ENCODE assay signal across 16 cellular contexts in genomic region chr17:43695968-43696865, GRCh38. TPM values are rescaled to one million over a fixed set of nuclear protein-coding genes. Genes with fewer than 3 reads are reported as not detected.
DNase-seq lines count a peak whose midpoint lies in the region; ATAC-seq and TF ChIP-seq lines count a peak whose summit lies in the region.
"Had no signal": no experiment of that assay in that cellular context is flagged by ENCODE, and none has a peak within 500 bp of the region (broad histone marks: within the 10 kb centered on the region; RNA-seq: fewer than 3 reads in every experiment).

No MANE protein-coding gene starts in this region.

- DNase-seq in NOMO-1 (lab: John Stamatoyannopoulos, UW; ENCODE audit: unreplicated experiment in 2 of 2) (peak; percentile 13 to 43), NOMO-1 treated with dmso at 0.1 percent for 144 hours (lab: John Stamatoyannopoulos, UW; ENCODE audit: unreplicated experiment) (no peak), chondrocyte (ENCODE audit: low spot score) (no peak), left kidney (ENCODE audit: low read depth, low spot score) (peak; percentile 58), prostate gland (ENCODE audit: low spot score) (no peak)
- no peak for DNase-seq in effector memory CD4-positive, alpha-beta T cell
- DNase-seq in activated CD4-positive, alpha-beta T cell treated with anti-CD3 and anti-CD28 coated beads, Interleukin-2, amount 10 ng/mL, durations not matched to agents 24 days and 14 days, result no peak
- DNase-seq: activated B cell treated with CpG ODN at 0.5 μM for 24 hours, immature natural killer cell, NCI-H524, small intestine, transverse colon had no signal

- H3K9me3 Mint-ChIP-seq in chondrocyte (ENCODE audit: low read depth), result no peaks in the 10 kb centered on the region
- H3K9me3 Mint-ChIP-seq in activated CD4-positive, alpha-beta T cell treated with anti-CD3 and anti-CD28 coated beads, Interleukin-2, amount 10 ng/mL, durations not matched to agents 24 days and 14 days, result no peaks in the 10 kb centered on the region
- H3K9me3 Mint-ChIP-seq: activated B cell treated with CpG ODN at 0.5 μM for 24 hours, immature natural killer cell had no signal

- H3K4me3 Mint-ChIP-seq in chondrocyte (ENCODE audit: unreplicated experiment), result peak overlapping the region; percentile 50
- no peak overlapping the region for H3K4me3 Mint-ChIP-seq in activated CD4-positive, alpha-beta T cell treated with anti-CD3 and anti-CD28 coated beads, Interleukin-2, amount 10 ng/mL, durations not matched to agents 24 days and 14 days
- H3K4me3 Mint-ChIP-seq: activated B cell treated with CpG ODN at 0.5 μM for 24 hours, immature natural killer cell had no signal

- TF ChIP-seq CTCF in chondrocyte (IDR thresholded peaks at IDR 0.05) (peak; percentile 60), prostate gland (IDR thresholded peaks at IDR 0.05) (no peak)

- H3K4me1 Mint-ChIP-seq in chondrocyte (ENCODE audit: low read depth), result peaks cover 46% of the 10 kb centered on the region
- peaks cover 2% of the 10 kb centered on the region for H3K4me1 Mint-ChIP-seq in activated CD4-positive, alpha-beta T cell treated with anti-CD3 and anti-CD28 coated beads, Interleukin-2, amount 10 ng/mL, durations not matched to agents 24 days and 14 days

- H3K9me3 ChIP-seq in effector memory CD4-positive, alpha-beta T cell (ENCODE audit: control insufficient read depth, low read length), result no peaks in the 10 kb centered on the region
- no peaks in the 10 kb centered on the region for H3K9me3 ChIP-seq in prostate gland
- H3K9me3 ChIP-seq: transverse colon had no signal

- H3K4me1 ChIP-seq in effector memory CD4-positive, alpha-beta T cell (ENCODE audit: control insufficient read depth, insufficient read depth, low read length, poor library complexity, severe bottlenecking), result no peaks in the 10 kb centered on the region
- H3K4me1 ChIP-seq in prostate gland (replicated peaks), result no peaks in the 10 kb centered on the region

- TF ChIP-seq POLR2A in prostate gland (IDR thresholded peaks at IDR 0.05), result no peak

- no peaks in the 10 kb centered on the region for H3K27me3 ChIP-seq in effector memory CD4-positive, alpha-beta T cell (replicated peaks; ENCODE audit: control insufficient read depth, insufficient read depth, low read length, poor library complexity, severe bottlenecking)
- no peaks in the 10 kb centered on the region for H3K27me3 ChIP-seq in prostate gland (replicated peaks; ENCODE audit: insufficient read depth)
- H3K27me3 ChIP-seq: SJSA1 had no signal

- H3K4me3 ChIP-seq in effector memory CD4-positive, alpha-beta T cell (ENCODE audit: insufficient read depth, low read depth, low read length, poor library complexity, severe bottlenecking), result no peak overlapping the region
- no peak overlapping the region for H3K4me3 ChIP-seq in prostate gland
- H3K4me3 ChIP-seq: SJSA1, transverse colon had no signal

- no peaks in the 10 kb centered on the region for H3K27me3 Mint-ChIP-seq in chondrocyte (ENCODE audit: low read depth)
- peaks cover 14% of the 10 kb centered on the region for H3K27me3 Mint-ChIP-seq in activated CD4-positive, alpha-beta T cell treated with anti-CD3 and anti-CD28 coated beads, Interleukin-2, amount 10 ng/mL, durations not matched to agents 24 days and 14 days

- WGBS in prostate gland, result 21% methylated on average over 12 of the region's 12 CpGs

- H3K36me3 Mint-ChIP-seq in chondrocyte (ENCODE audit: low read depth), result no peaks in the 10 kb centered on the region
- H3K36me3 Mint-ChIP-seq in activated CD4-positive, alpha-beta T cell treated with anti-CD3 and anti-CD28 coated beads, Interleukin-2, amount 10 ng/mL, durations not matched to agents 24 days and 14 days (ENCODE audit: low read depth), result no peaks in the 10 kb centered on the region
- H3K36me3 Mint-ChIP-seq: immature natural killer cell had no signal

- peak overlapping the region; percentile 81 for H3K27ac Mint-ChIP-seq in chondrocyte (ENCODE audit: unreplicated experiment)
- no peak overlapping the region for H3K27ac Mint-ChIP-seq in activated CD4-positive, alpha-beta T cell treated with anti-CD3 and anti-CD28 coated beads, Interleukin-2, amount 10 ng/mL, durations not matched to agents 24 days and 14 days
- H3K27ac Mint-ChIP-seq: activated B cell treated with CpG ODN at 0.5 μM for 24 hours, immature natural killer cell had no signal

- intact Hi-C loops in activated CD4-positive, alpha-beta T cell treated with anti-CD3 and anti-CD28 coated beads, Interleukin-2, amount 10 ng/mL, durations not matched to agents 24 days and 14 days (cut with micrococcal nuclease), result no loop called here
- intact Hi-C loops in prostate gland (cut with DNase I), result loop anchor here (5.0 kb wide), 1 partner anchor 151 kb away; the partner anchor contains the start of gene CD300LG

- H3K27ac ChIP-seq in effector memory CD4-positive, alpha-beta T cell (ENCODE audit: insufficient read depth, low read length, poor library complexity, severe bottlenecking), result no peak overlapping the region
- H3K27ac ChIP-seq in prostate gland, result no peak overlapping the region
- H3K27ac ChIP-seq: SJSA1, transverse colon had no signal

- no peaks in the 10 kb centered on the region for H3K36me3 ChIP-seq in effector memory CD4-positive, alpha-beta T cell (ENCODE audit: control insufficient read depth, insufficient read depth, low read length)
- H3K36me3 ChIP-seq in prostate gland, result no peaks in the 10 kb centered on the region
- H3K36me3 ChIP-seq: SJSA1, transverse colon had no signal

- ATAC-seq in HG03039 (IDR thresholded peaks at IDR 0.05; ENCODE audit: unreplicated experiment), result no peak

RNA-seq across cellular contexts. Expression of gene MEOX1, which starts 34.5 kb away (rescaled TPM):
- 0.07 TPM in 1 of 3 replicates, not detected in the others for total RNA-seq in chondrocyte
- 0.21 and 0.50 TPM in 2 replicates for total RNA-seq in activated CD4-positive, alpha-beta T cell treated with anti-CD3 and anti-CD28 coated beads, Interleukin-2, amount 10 ng/mL, durations not matched to agents 24 days and 14 days
- 1 to 10 TPM; 3.4 to 6.1 TPM for total RNA-seq in prostate gland
- total RNA-seq: activated B cell treated with CpG ODN at 0.5 μM for 24 hours, endothelial cell of umbilical vein, MCF 10A, SJSA1 had no signal

Comparison
In these comparisons a context has a peak if more than half of its experiments do, and no peak if none do; other contexts are left out.
1. DNase-seq: peak in NOMO-1 (2 of 2) and left kidney (single experiment); none in NOMO-1 treated with dmso at 0.1 percent for 144 hours (single experiment), chondrocyte (single experiment), effector memory CD4-positive, alpha-beta T cell (0 of 3), activated CD4-positive, alpha-beta T cell treated with anti-CD3 and anti-CD28 coated beads, Interleukin-2, amount 10 ng/mL, durations not matched to agents 24 days and 14 days (single experiment) and prostate gland (single experiment).